6 cellular contexts compared by ENCODE assay signal in genomic region chr19:12697425-12697824, GRCh38. TPM values are rescaled to one million over a fixed set of nuclear protein-coding genes. Genes with fewer than 3 reads are reported as not detected.
DNase-seq lines count a peak whose midpoint lies in the region; ATAC-seq and TF ChIP-seq lines count a peak whose summit lies in the region.
"Not testable (repeated sequence)": the region's sequence is repeated elsewhere in the genome, so short reads cannot be mapped to it uniquely, and the experiment has no call there.
"Had no signal": no experiment of that assay in that cellular context is flagged by ENCODE, and none has a peak within 500 bp of the region (broad histone marks: within the 10 kb centered on the region; RNA-seq: fewer than 3 reads in every experiment).

No MANE protein-coding gene starts in this region.

- H3K27ac Mint-ChIP-seq in T-cell; central memory CD8-positive, alpha-beta T cell (ENCODE audit: low read depth): not testable (repeated sequence)
- peak overlapping the region; percentile 33 for H3K27ac Mint-ChIP-seq in progenitor cell of endocrine pancreas

- H3K36me3 Mint-ChIP-seq in T-cell (peaks cover 10% of the 10 kb centered on the region), progenitor cell of endocrine pancreas (ENCODE audit: insufficient read depth) (peaks cover 10% of the 10 kb centered on the region)
- not testable (repeated sequence) for H3K36me3 Mint-ChIP-seq in central memory CD8-positive, alpha-beta T cell (ENCODE audit: insufficient read depth)

- TF ChIP-seq CTCF in GM12864 (IDR thresholded peaks at IDR 0.05; ENCODE audit: low read depth, low read length, missing control alignments); progenitor cell of endocrine pancreas (IDR thresholded peaks at IDR 0.05; ENCODE audit: unreplicated experiment): not testable (repeated sequence)

- not testable (repeated sequence) for H3K27me3 Mint-ChIP-seq in T-cell; central memory CD8-positive, alpha-beta T cell; progenitor cell of endocrine pancreas

- H3K4me1 Mint-ChIP-seq in T-cell: peaks cover 0 to 14% (median 11%) of the 10 kb centered on the region in 3 donors
- not testable (repeated sequence) for H3K4me1 Mint-ChIP-seq in central memory CD8-positive, alpha-beta T cell; progenitor cell of endocrine pancreas (ENCODE audit: low read depth)

- H3K9me3 Mint-ChIP-seq in T-cell; central memory CD8-positive, alpha-beta T cell; progenitor cell of endocrine pancreas (ENCODE audit: low read depth): not testable (repeated sequence)

- not testable (repeated sequence) for DNase-seq in GM12864 (ENCODE audit: low read depth); T-cell; central memory CD8-positive, alpha-beta T cell (ENCODE audit: low spot score in 2 of 2); progenitor cell of endocrine pancreas (ENCODE audit: low spot score, unreplicated experiment)

- CTCF ChIA-PET in T-cell (lab: Charles Lee): interaction anchor here in 1 of 2 donors (1.0 kb wide), 1 partner anchor 15 kb away, joined by 3 read pairs; no protein-coding TSS in a partner anchor

- H3K4me3 ChIP-seq in GM12864 (ENCODE audit: low read depth, low read length): peak overlapping the region; percentile 95; the same call in 1 of the 2 replicates

- POLR2A ChIA-PET in T-cell (lab: Charles Lee): interaction anchor here in 1 of 2 donors (1.5 kb wide), 1 partner anchor 19 kb away, joined by 4 read pairs; no protein-coding TSS in a partner anchor

- not testable (repeated sequence) for ATAC-seq in T-cell (replicated peaks in 1 of 4); central memory CD8-positive, alpha-beta T cell (replicated peaks; ENCODE audit: extremely low read depth, poor library complexity, severe bottlenecking)

- H3K4me3 Mint-ChIP-seq in T-cell (peak overlapping the region; percentile 36 to 84 (median 45)), progenitor cell of endocrine pancreas (ENCODE audit: low read depth) (peak overlapping the region; percentile 7)
- peak overlapping the region; percentile 27 for H3K4me3 Mint-ChIP-seq in central memory CD8-positive, alpha-beta T cell

RNA-seq across cellular contexts. Expression of gene FBXW9, which starts 1.0 kb away (rescaled TPM):
- 1 to 10 TPM; 3.4 to 6.2 (median 4.7) TPM for total RNA-seq in T-cell
- total RNA-seq in progenitor cell of endocrine pancreas: 14.6 and 15.1 TPM in 2 replicates

RNA-seq across cellular contexts. Expression of gene GNG14, which starts 9.6 kb away (rescaled TPM):
- total RNA-seq in T-cell (not detected), progenitor cell of endocrine pancreas (not detected in 2 replicates)
- total RNA-seq: lower leg skin, thyroid gland had no signal

RNA-seq across cellular contexts. Expression of gene DHPS, which starts 15.7 kb away (rescaled TPM):
- 100 to 1,000 TPM; 141 to 195 (median 177) TPM for total RNA-seq in T-cell
- 92.0 and 106 TPM in 2 replicates for total RNA-seq in progenitor cell of endocrine pancreas

RNA-seq across cellular contexts. Expression of gene TNPO2, which starts 26.3 kb away (rescaled TPM):
- 10 to 100 TPM; 53.7 to 78.8 (median 62.6) TPM for total RNA-seq in T-cell
- 109 and 113 TPM in 2 replicates for total RNA-seq in progenitor cell of endocrine pancreas

RNA-seq across cellular contexts. Expression of gene WDR83, which starts 30.8 kb away (rescaled TPM):
- 10 to 100 TPM in 4 of 5 donors, 1 to 10 TPM in 1; 7.7 to 24.3 (median 17.6) TPM for total RNA-seq in T-cell
- 16.3 and 17.2 TPM in 2 replicates for total RNA-seq in progenitor cell of endocrine pancreas
